ENCODE assay signal across 8 cellular contexts in genomic region chr1:231040800-231041704, GRCh38. TPM values are rescaled to one million over a fixed set of nuclear protein-coding genes. Genes with fewer than 3 reads are reported as not detected.
A peak's percentile ranks its signal among the peaks of the same experiment; 100 is the strongest.
DNase-seq lines count a peak whose midpoint lies in the region; ATAC-seq, FAIRE-seq and TF ChIP-seq lines count a peak whose summit lies in the region.

No MANE protein-coding gene starts in this region.

- intact Hi-C loops in MCF 10A (cut with micrococcal nuclease), result no loop called here
- intact Hi-C loops in left lung (cut with DNase I), result no loop called here

- no peak for TF ChIP-seq CTCF in MCF 10A (IDR thresholded peaks at IDR 0.05; ENCODE audit: unreplicated experiment)
- no peak for TF ChIP-seq CTCF in left lung (IDR thresholded peaks at IDR 0.05)
- TF ChIP-seq CTCF in upper lobe of left lung (IDR thresholded peaks at IDR 0.05), result no peak

- peak; percentile 6 for ATAC-seq in left lung
- ATAC-seq in upper lobe of left lung (ENCODE audit: low FRiP score in 2 of 2), result peak in 1 of 2 donors; percentile 2

- no peak for FAIRE-seq in small intestine (lab: Jason Lieb, UNC)

- H3K4me3 Mint-ChIP-seq in activated naive CD4-positive, alpha-beta T cell treated with anti-CD3 and anti-CD28 coated beads, Interleukin-2, amount 10 ng/mL, durations not matched to agents 7 days and 5 days, result peak overlapping the region; percentile 71
- peak overlapping the region; percentile 77 for H3K4me3 Mint-ChIP-seq in MCF 10A (ENCODE audit: unreplicated experiment)

- H3K36me3 ChIP-seq in left lung (no peaks in the 10 kb centered on the region), upper lobe of left lung (no peaks in the 10 kb centered on the region), small intestine (ENCODE audit: control insufficient read depth in 2 of 2, insufficient read depth in 2 of 2, low read length in 2 of 2) (no peaks in the 10 kb centered on the region), MG63 (no peaks in the 10 kb centered on the region)

- peaks cover 7% of the 10 kb centered on the region for H3K9me3 Mint-ChIP-seq in activated naive CD4-positive, alpha-beta T cell treated with anti-CD3 and anti-CD28 coated beads, Interleukin-2, amount 10 ng/mL, durations not matched to agents 7 days and 5 days
- no peaks in the 10 kb centered on the region for H3K9me3 Mint-ChIP-seq in MCF 10A (ENCODE audit: unreplicated experiment)

- H3K36me3 Mint-ChIP-seq in activated naive CD4-positive, alpha-beta T cell treated with anti-CD3 and anti-CD28 coated beads, Interleukin-2, amount 10 ng/mL, durations not matched to agents 7 days and 5 days, result peaks cover 4% of the 10 kb centered on the region
- H3K36me3 Mint-ChIP-seq in MCF 10A (ENCODE audit: insufficient read depth, unreplicated experiment), result no peaks in the 10 kb centered on the region

- POLR2A ChIA-PET in MCF 10A (lab: Yijun Ruan, JAX), result interaction anchor here (0.6 to 4.7 kb wide), 12 partner anchors 11 to 262 kb away, joined by 3 to 31 read pairs (median 4); partner anchors contain the start of genes ARV1 and TTC13

- peaks cover 0 to 34% of the 10 kb centered on the region in 2 donors for H3K27me3 ChIP-seq in left lung
- H3K27me3 ChIP-seq in upper lobe of left lung, result peaks cover 0 to 9% (median 0%) of the 10 kb centered on the region in 4 donors
- H3K27me3 ChIP-seq in small intestine (ENCODE audit: control insufficient read depth in 2 of 2, insufficient read depth in 2 of 2, low read length in 2 of 2), result peaks cover 0 to 2% of the 10 kb centered on the region in 2 donors
- peaks cover 22% of the 10 kb centered on the region for H3K27me3 ChIP-seq in MG63

- CTCF ChIA-PET in activated naive CD4-positive, alpha-beta T cell treated with anti-CD3 and anti-CD28 coated beads, Interleukin-2, amount 10 ng/mL, durations not matched to agents 7 days and 5 days (lab: Charles Lee), result interaction anchor here (1.1 kb wide), 1 partner anchor 62 kb away, joined by 3 read pairs; the partner anchor contains the start of genes ARV1 and TTC13
- CTCF ChIA-PET in MCF 10A (lab: Yijun Ruan, JAX), result interaction anchor here (0.6 to 1.8 kb wide), 6 partner anchors 9 to 787 kb away, joined by 3 to 9 read pairs (median 4); no protein-coding TSS in a partner anchor

- BruUV-seq in MCF 10A (replicated peaks; lab: Mats Ljungman, UMichigan), result no TSS peak

- H3K27ac ChIP-seq in left lung, result peak overlapping the region in 1 of 2 donors; percentile 48
- peak overlapping the region; percentile 39 to 89 (median 78) for H3K27ac ChIP-seq in upper lobe of left lung
- H3K27ac ChIP-seq in small intestine (ENCODE audit: low read depth in 1 of 2, low read length in 1 of 2), result no peak overlapping the region

- H3K9me3 ChIP-seq in left lung, result peaks cover 0 to 12% of the 10 kb centered on the region in 2 donors
- peaks cover 0 to 11% (median 3%) of the 10 kb centered on the region in 4 donors for H3K9me3 ChIP-seq in upper lobe of left lung
- H3K9me3 ChIP-seq in small intestine (ENCODE audit: control insufficient read depth, low read depth), result no peaks in the 10 kb centered on the region
- no peaks in the 10 kb centered on the region for H3K9me3 ChIP-seq in MG63

- H3K4me3 ChIP-seq in left lung (peak overlapping the region in 1 of 2 donors; percentile 88), upper lobe of left lung (peak overlapping the region in 3 of 4 donors; percentile 72 to 96 (median 85)), small intestine (ENCODE audit: low read depth in 1 of 2, low read length in 2 of 2) (peak overlapping the region in 1 of 2 donors; percentile 66), MG63 (no peak overlapping the region)

- TF ChIP-seq EP300 in upper lobe of left lung (IDR thresholded peaks at IDR 0.05), result no peak

- peaks cover 47% of the 10 kb centered on the region for H3K27me3 Mint-ChIP-seq in activated naive CD4-positive, alpha-beta T cell treated with anti-CD3 and anti-CD28 coated beads, Interleukin-2, amount 10 ng/mL, durations not matched to agents 7 days and 5 days
- peaks cover 16% of the 10 kb centered on the region for H3K27me3 Mint-ChIP-seq in MCF 10A (ENCODE audit: insufficient read depth, unreplicated experiment)

- 5 to 8% methylated on average over 15 to 31 of the region's 37 CpGs for WGBS in upper lobe of left lung, 2 donors
- 7 to 9% (median 8%) methylated on average over 33 to 37 of the region's 37 CpGs for WGBS in small intestine, 3 donors

- H3K27ac Mint-ChIP-seq in activated naive CD4-positive, alpha-beta T cell treated with anti-CD3 and anti-CD28 coated beads, Interleukin-2, amount 10 ng/mL, durations not matched to agents 7 days and 5 days, result no peak overlapping the region
- no peak overlapping the region for H3K27ac Mint-ChIP-seq in MCF 10A (ENCODE audit: low read depth, unreplicated experiment)

- H3K4me1 ChIP-seq in left lung, result peaks cover 0 to 32% of the 10 kb centered on the region in 2 donors
- H3K4me1 ChIP-seq in upper lobe of left lung, result peaks cover 10 to 40% (median 17%) of the 10 kb centered on the region in 4 donors
- H3K4me1 ChIP-seq in small intestine (ENCODE audit: control insufficient read depth in 2 of 2, insufficient read depth in 1 of 2, low read depth in 1 of 2, low read length in 1 of 2), result peaks cover 0 to 2% of the 10 kb centered on the region in 2 donors

- peaks cover 31% of the 10 kb centered on the region for H3K4me1 Mint-ChIP-seq in activated naive CD4-positive, alpha-beta T cell treated with anti-CD3 and anti-CD28 coated beads, Interleukin-2, amount 10 ng/mL, durations not matched to agents 7 days and 5 days
- H3K4me1 Mint-ChIP-seq in MCF 10A (ENCODE audit: insufficient read depth, unreplicated experiment), result no peaks in the 10 kb centered on the region

- no peak for DNase-seq in activated naive CD4-positive, alpha-beta T cell treated with anti-CD3 and anti-CD28 coated beads, Interleukin-2, amount 10 ng/mL, durations not matched to agents 7 days and 5 days
- DNase-seq in activated naive CD4-positive, alpha-beta T cell treated with anti-CD3 and anti-CD28 coated beads, Interleukin-2, amount 50 U/mL, for 16 hours, result no peak
- DNase-seq in MCF 10A (ENCODE audit: unreplicated experiment), result no peak
- DNase-seq in left lung, result no peak
- peak in 1 of 2 donors; percentile 88 for DNase-seq in upper lobe of left lung
- no peak for DNase-seq in small intestine
- DNase-seq in MG63, result no peak
- DNase-seq in NCI-H1694 (lab: John Stamatoyannopoulos, UW), result no peak

- TF ChIP-seq POLR2A in upper lobe of left lung (IDR thresholded peaks at IDR 0.05), result no peak

RNA-seq across cellular contexts. Expression of gene FAM89A, which starts 1.0 kb away (rescaled TPM):
- total RNA-seq in MCF 10A (2022) (25.2 and 29.2 TPM in 2 replicates), left lung (10 to 100 TPM; 12.3 to 18.8 TPM), upper lobe of left lung (10 to 100 TPM; 17.8 to 64.5 (median 39.3) TPM)
- 1 to 10 TPM in 2 of 3 donors, under 1 TPM in 1; 0.89 to 7.5 (median 2.7) TPM for polyA plus RNA-seq in small intestine
- 10.9 and 12.4 TPM in 2 replicates for total RNA-seq in MG63 (2014; rRNA removed; shearing (Covaris generic); ENCODE audit: low replicate concordance)

Comparison
In these comparisons a context has a peak if more than half of its experiments do, and no peak if none do; other contexts are left out.
1. H3K27ac ChIP-seq: peak in upper lobe of left lung (4 of 4); none in small intestine (0 of 2).